Comparison of ENCODE assay signal across 8 cellular contexts in the genomic region with DNA sequence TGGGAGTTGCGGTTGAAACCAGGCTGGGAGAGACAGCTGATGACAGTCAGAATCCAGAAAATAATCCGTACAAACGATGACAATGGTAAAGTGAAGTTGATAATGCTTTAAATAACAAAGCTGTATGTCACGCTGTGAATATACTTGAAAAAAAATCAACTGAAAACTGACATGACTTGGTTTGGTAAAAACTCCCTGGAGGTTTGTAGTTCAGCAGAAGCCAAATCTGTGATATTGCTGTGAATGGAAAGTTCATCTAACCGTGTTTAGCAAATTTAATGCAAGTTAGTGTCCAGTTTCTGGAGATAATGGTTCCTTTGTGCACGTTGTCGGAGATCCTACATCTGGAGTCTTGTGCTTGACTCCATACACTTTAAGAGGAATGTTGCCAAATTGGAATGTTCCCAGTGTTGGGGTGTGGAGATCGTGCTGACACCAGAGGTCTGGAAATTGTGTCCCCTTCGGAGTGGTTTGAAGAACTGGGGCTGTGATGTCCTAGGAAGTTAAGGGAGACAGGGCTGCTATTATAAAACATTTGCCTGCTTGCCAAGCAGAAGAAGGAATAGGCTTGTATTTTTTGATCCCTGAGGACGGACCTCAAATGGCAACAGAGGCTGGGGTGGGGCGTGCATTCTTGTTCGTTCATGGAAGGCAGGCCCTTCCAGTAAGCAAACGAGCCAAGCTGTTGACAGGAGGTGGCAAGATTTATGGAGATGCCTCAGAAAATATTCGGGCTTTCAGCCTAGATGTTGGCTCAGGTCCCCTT. TPM values are rescaled to one million over a fixed set of nuclear protein-coding genes. Genes with fewer than 3 reads are reported as not detected.
DNase-seq lines count a peak whose midpoint lies in the region; ATAC-seq and TF ChIP-seq lines count a peak whose summit lies in the region.

No MANE protein-coding gene starts in this region.

- H3K27me3 ChIP-seq in muscle layer of colon (ENCODE audit: control insufficient read depth in 1 of 2, insufficient read depth in 2 of 2, low read length in 2 of 2), result no peaks in the 10 kb centered on the region
- no peaks in the 10 kb centered on the region for H3K27me3 ChIP-seq in upper lobe of right lung

- DNase-seq in NCI-H446 (lab: John Stamatoyannopoulos, UW) (peak; percentile 74 to 91), epithelial cell of prostate (ENCODE audit: low read depth, low spot score) (no peak), upper lobe of right lung (no peak), DMS114 treated with DMSO at 0.1 percent for 48 hours (lab: John Stamatoyannopoulos, UW; ENCODE audit: unreplicated experiment) (no peak), NCI-H2227 treated with DMSO at 0.1 percent for 48 hours (lab: John Stamatoyannopoulos, UW) (no peak)
- DNase-seq in activated CD4-positive, alpha-beta T cell treated with anti-CD3 and anti-CD28 coated beads for 36 hours, result no peak

- H3K27me3 Mint-ChIP-seq in activated CD4-positive, alpha-beta T cell treated with anti-CD3 and anti-CD28 coated beads for 36 hours, result peaks cover 3% of the 10 kb centered on the region

- H3K9ac ChIP-seq in muscle layer of colon (ENCODE audit: low read length), result no peak overlapping the region

- CTCF ChIA-PET in activated CD4-positive, alpha-beta T cell treated with anti-CD3 and anti-CD28 coated beads for 36 hours (lab: Charles Lee), result interaction anchor here (0.6 kb wide), 1 partner anchor 60 kb away, joined by 3 read pairs; no protein-coding TSS in a partner anchor

- TF ChIP-seq CTCF in upper lobe of right lung (IDR thresholded peaks at IDR 0.05), result no peak

- ATAC-seq in upper lobe of right lung (peak; percentile 60), HG03520 (IDR thresholded peaks at IDR 0.05; ENCODE audit: unreplicated experiment) (no peak)
- no peak for ATAC-seq in activated CD4-positive, alpha-beta T cell treated with anti-CD3 and anti-CD28 coated beads for 36 hours

- no peaks in the 10 kb centered on the region for H3K36me3 Mint-ChIP-seq in activated CD4-positive, alpha-beta T cell treated with anti-CD3 and anti-CD28 coated beads for 36 hours (ENCODE audit: low read depth)

- no peaks in the 10 kb centered on the region for H3K9me3 ChIP-seq in muscle layer of colon (ENCODE audit: low read length)
- no peaks in the 10 kb centered on the region for H3K9me3 ChIP-seq in upper lobe of right lung

- peaks cover 70% of the 10 kb centered on the region for H3K4me1 ChIP-seq in muscle layer of colon (ENCODE audit: insufficient read depth, low read length)
- peaks cover 46% of the 10 kb centered on the region for H3K4me1 ChIP-seq in upper lobe of right lung

- intact Hi-C loops in upper lobe of right lung (cut with DNase I), result no loop called here
- intact Hi-C loops in activated CD4-positive, alpha-beta T cell treated with anti-CD3 and anti-CD28 coated beads for 36 hours (cut with DNase I, micrococcal nuclease), result no loop called here

- H3K4me3 Mint-ChIP-seq in activated CD4-positive, alpha-beta T cell treated with anti-CD3 and anti-CD28 coated beads for 36 hours, result no peak overlapping the region

- H3K4me3 ChIP-seq in muscle layer of colon (ENCODE audit: low read depth in 1 of 2, low read length in 2 of 2), result peak overlapping the region; percentile 6 to 47
- peak overlapping the region; percentile 4 for H3K4me3 ChIP-seq in upper lobe of right lung

- POLR2A ChIA-PET in activated CD4-positive, alpha-beta T cell treated with anti-CD3 and anti-CD28 coated beads for 36 hours (lab: Charles Lee), result no interaction called here

- no peak overlapping the region for H3K27ac Mint-ChIP-seq in activated CD4-positive, alpha-beta T cell treated with anti-CD3 and anti-CD28 coated beads for 36 hours

- H3K4me1 Mint-ChIP-seq in activated CD4-positive, alpha-beta T cell treated with anti-CD3 and anti-CD28 coated beads for 36 hours, result peaks cover 22% of the 10 kb centered on the region

- H3K9me3 Mint-ChIP-seq in activated CD4-positive, alpha-beta T cell treated with anti-CD3 and anti-CD28 coated beads for 36 hours (ENCODE audit: low read depth), result no peaks in the 10 kb centered on the region

- H3K36me3 ChIP-seq in muscle layer of colon (ENCODE audit: insufficient read depth, low read length) (no peaks in the 10 kb centered on the region), upper lobe of right lung (no peaks in the 10 kb centered on the region)

- H3K27ac ChIP-seq in epithelial cell of prostate (peak overlapping the region; percentile 74), muscle layer of colon (ENCODE audit: low read depth, low read length) (peak overlapping the region; percentile 77), upper lobe of right lung (peak overlapping the region; percentile 39)

RNA-seq across cellular contexts. Expression of a gene that starts 30.6 kb away (rescaled TPM):
- 136 TPM for total RNA-seq in upper lobe of right lung
- total RNA-seq in activated CD4-positive, alpha-beta T cell treated with anti-CD3 and anti-CD28 coated beads for 36 hours, result 10 to 100 TPM; 14.9 to 15.6 TPM

Comparison
In these comparisons a context has a peak if more than half of its experiments do, and no peak if none do; other contexts are left out.
1. DNase-seq: peak in NCI-H446 (2 of 2); none in epithelial cell of prostate (single experiment), upper lobe of right lung (single experiment), DMS114 treated with DMSO at 0.1 percent for 48 hours (single experiment), NCI-H2227 treated with DMSO at 0.1 percent for 48 hours (single experiment) and activated CD4-positive, alpha-beta T cell treated with anti-CD3 and anti-CD28 coated beads for 36 hours (single experiment).
2. Peak in every context shown above with its lines, with median percentiles within 50 percentile points of each other: H3K27ac ChIP-seq.